ENCODE assay signal across 1 cellular context in the genomic region with DNA sequence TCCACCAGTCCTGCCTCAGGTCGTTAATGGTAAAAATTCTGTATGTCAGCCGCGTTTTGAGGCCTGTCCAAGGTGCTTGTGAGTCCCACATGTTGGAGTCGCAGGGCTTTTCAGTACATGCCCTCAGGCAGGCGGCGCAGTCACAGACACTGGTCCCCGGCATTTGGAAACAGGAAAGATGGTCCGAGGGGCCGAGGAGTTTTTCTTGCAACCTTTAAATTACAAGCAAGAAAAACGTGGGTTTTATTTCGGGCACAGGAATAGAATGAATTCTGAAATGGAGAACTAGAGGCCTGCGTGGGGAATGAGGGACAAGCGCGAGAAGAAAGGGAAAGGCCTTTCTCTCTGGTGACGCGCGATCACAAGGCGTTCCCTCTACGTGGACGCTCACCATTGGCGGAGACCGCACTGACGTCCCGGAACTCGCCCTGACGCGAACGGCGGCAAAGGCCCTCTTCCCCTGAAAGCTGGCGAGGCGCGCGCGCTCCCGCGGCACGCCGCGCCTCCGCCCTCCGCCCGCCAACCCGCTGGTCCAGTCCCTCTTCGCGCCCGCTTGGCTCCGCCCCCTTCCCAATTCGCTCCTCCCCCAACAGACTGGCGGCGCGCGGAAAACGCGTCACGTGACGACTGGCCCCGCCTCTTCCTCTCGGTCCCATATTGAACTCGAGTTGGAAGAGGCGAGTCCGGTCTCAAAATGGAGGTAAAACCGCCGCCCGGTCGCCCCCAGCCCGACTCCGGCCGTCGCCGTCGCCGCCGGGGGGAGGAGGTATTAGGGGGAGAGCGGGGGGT.
TF ChIP-seq lines count a peak whose summit lies in the region.

A gene (plus strand): TSS at position 689 of the 789 bp plus-strand sequence. CDS start 6 bp downstream, at position 695.

TF ChIP-seq in GM12878, 131 proteins besides CTCF, POLR2A, EP300 and RAD21 (continued from another document and continues in another):
- TF ChIP-seq, protein P1, sequence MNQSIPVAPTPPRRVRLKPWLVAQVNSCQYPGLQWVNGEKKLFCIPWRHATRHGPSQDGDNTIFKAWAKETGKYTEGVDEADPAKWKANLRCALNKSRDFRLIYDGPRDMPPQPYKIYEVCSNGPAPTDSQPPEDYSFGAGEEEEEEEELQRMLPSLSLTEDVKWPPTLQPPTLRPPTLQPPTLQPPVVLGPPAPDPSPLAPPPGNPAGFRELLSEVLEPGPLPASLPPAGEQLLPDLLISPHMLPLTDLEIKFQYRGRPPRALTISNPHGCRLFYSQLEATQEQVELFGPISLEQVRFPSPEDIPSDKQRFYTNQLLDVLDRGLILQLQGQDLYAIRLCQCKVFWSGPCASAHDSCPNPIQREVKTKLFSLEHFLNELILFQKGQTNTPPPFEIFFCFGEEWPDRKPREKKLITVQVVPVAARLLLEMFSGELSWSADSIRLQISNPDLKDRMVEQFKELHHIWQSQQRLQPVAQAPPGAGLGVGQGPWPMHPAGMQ (IDR thresholded peaks at IDR 0.05; ENCODE audit: borderline replicate concordance) = no peak
- TF ChIP-seq SMC3 (IDR thresholded peaks at IDR 0.05; ENCODE audit: borderline replicate concordance, low read length) = no peak
- TF ChIP-seq DPF2 (IDR thresholded peaks at IDR 0.05) = peak; percentile 30; the same call in 1 of the 2 replicates
- no peak for TF ChIP-seq NR2C1 (IDR thresholded peaks at IDR 0.05)
- TF ChIP-seq, protein P2, sequence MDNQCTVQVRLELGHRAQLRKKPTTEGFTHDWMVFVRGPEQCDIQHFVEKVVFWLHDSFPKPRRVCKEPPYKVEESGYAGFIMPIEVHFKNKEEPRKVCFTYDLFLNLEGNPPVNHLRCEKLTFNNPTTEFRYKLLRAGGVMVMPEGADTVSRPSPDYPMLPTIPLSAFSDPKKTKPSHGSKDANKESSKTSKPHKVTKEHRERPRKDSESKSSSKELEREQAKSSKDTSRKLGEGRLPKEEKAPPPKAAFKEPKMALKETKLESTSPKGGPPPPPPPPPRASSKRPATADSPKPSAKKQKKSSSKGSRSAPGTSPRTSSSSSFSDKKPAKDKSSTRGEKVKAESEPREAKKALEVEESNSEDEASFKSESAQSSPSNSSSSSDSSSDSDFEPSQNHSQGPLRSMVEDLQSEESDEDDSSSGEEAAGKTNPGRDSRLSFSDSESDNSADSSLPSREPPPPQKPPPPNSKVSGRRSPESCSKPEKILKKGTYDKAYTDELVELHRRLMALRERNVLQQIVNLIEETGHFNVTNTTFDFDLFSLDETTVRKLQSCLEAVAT (IDR thresholded peaks at IDR 0.05) = peak; percentile 79
- no peak for TF ChIP-seq MEF2A (IDR thresholded peaks at IDR 0.05; ENCODE audit: insufficient read depth, low read depth, low read length)
- no peak for TF ChIP-seq SPI1 (IDR thresholded peaks at IDR 0.05; ENCODE audit: borderline replicate concordance, insufficient read depth, low read depth, low read length)
- TF ChIP-seq, protein P3, sequence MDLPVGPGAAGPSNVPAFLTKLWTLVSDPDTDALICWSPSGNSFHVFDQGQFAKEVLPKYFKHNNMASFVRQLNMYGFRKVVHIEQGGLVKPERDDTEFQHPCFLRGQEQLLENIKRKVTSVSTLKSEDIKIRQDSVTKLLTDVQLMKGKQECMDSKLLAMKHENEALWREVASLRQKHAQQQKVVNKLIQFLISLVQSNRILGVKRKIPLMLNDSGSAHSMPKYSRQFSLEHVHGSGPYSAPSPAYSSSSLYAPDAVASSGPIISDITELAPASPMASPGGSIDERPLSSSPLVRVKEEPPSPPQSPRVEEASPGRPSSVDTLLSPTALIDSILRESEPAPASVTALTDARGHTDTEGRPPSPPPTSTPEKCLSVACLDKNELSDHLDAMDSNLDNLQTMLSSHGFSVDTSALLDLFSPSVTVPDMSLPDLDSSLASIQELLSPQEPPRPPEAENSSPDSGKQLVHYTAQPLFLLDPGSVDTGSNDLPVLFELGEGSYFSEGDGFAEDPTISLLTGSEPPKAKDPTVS (IDR thresholded peaks at IDR 0.05; ENCODE audit: low read depth, low read length) = no peak
- TF ChIP-seq SMARCA5 (IDR thresholded peaks at IDR 0.05) = 0 out of 2 replicates have a peak, but pooled peaks have one; percentile 37
- 0 out of 2 replicates have a peak, but pooled peaks have one; percentile 39 for TF ChIP-seq GABPA (IDR thresholded peaks at IDR 0.05; ENCODE audit: low read depth)
- 0 out of 2 replicates have a peak, but pooled peaks have one; percentile 25 for TF ChIP-seq EED (IDR thresholded peaks at IDR 0.05; ENCODE audit: low read depth)
- no peak for TF ChIP-seq ZZZ3 (IDR thresholded peaks at IDR 0.05; ENCODE audit: control insufficient read depth, insufficient read length, low read depth)
- TF ChIP-seq PAX5 (IDR thresholded peaks at IDR 0.05; ENCODE audit: borderline replicate concordance, low read depth, low read length) = peak; percentile 55; the same call in 1 of the 2 replicates
- TF ChIP-seq ATF7 (IDR thresholded peaks at IDR 0.05; ENCODE audit: low read depth) = peak; percentile 49; the same call in 1 of the 2 replicates
- TF ChIP-seq RFX5 (IDR thresholded peaks at IDR 0.05; ENCODE audit: low read depth, low read length) = peak; percentile 85
- no peak; the same call in 1 of the 2 replicates for TF ChIP-seq NFYA (IDR thresholded peaks at IDR 0.05; ENCODE audit: borderline replicate concordance, low read depth, low read length)
- TF ChIP-seq BHLHE40 (IDR thresholded peaks at IDR 0.05; ENCODE audit: borderline replicate concordance in 1 of 2, low read depth in 2 of 2, low read length in 1 of 2) = peak; percentile 49 to 97; a peak in 3 of 4 replicates
- no peak for TF ChIP-seq HDAC2 (IDR thresholded peaks at IDR 0.05)
- TF ChIP-seq TAF1 (IDR thresholded peaks at IDR 0.05; ENCODE audit: borderline replicate concordance, low read depth, low read length) = peak; percentile 88
- TF ChIP-seq, protein P4, sequence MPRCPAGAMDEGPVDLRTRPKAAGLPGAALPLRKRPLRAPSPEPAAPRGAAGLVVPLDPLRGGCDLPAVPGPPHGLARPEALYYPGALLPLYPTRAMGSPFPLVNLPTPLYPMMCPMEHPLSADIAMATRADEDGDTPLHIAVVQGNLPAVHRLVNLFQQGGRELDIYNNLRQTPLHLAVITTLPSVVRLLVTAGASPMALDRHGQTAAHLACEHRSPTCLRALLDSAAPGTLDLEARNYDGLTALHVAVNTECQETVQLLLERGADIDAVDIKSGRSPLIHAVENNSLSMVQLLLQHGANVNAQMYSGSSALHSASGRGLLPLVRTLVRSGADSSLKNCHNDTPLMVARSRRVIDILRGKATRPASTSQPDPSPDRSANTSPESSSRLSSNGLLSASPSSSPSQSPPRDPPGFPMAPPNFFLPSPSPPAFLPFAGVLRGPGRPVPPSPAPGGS (IDR thresholded peaks at IDR 0.05; ENCODE audit: borderline replicate concordance, insufficient read depth, low read depth, low read length, poor library complexity, severe bottlenecking) = no peak
- TF ChIP-seq, protein P5, sequence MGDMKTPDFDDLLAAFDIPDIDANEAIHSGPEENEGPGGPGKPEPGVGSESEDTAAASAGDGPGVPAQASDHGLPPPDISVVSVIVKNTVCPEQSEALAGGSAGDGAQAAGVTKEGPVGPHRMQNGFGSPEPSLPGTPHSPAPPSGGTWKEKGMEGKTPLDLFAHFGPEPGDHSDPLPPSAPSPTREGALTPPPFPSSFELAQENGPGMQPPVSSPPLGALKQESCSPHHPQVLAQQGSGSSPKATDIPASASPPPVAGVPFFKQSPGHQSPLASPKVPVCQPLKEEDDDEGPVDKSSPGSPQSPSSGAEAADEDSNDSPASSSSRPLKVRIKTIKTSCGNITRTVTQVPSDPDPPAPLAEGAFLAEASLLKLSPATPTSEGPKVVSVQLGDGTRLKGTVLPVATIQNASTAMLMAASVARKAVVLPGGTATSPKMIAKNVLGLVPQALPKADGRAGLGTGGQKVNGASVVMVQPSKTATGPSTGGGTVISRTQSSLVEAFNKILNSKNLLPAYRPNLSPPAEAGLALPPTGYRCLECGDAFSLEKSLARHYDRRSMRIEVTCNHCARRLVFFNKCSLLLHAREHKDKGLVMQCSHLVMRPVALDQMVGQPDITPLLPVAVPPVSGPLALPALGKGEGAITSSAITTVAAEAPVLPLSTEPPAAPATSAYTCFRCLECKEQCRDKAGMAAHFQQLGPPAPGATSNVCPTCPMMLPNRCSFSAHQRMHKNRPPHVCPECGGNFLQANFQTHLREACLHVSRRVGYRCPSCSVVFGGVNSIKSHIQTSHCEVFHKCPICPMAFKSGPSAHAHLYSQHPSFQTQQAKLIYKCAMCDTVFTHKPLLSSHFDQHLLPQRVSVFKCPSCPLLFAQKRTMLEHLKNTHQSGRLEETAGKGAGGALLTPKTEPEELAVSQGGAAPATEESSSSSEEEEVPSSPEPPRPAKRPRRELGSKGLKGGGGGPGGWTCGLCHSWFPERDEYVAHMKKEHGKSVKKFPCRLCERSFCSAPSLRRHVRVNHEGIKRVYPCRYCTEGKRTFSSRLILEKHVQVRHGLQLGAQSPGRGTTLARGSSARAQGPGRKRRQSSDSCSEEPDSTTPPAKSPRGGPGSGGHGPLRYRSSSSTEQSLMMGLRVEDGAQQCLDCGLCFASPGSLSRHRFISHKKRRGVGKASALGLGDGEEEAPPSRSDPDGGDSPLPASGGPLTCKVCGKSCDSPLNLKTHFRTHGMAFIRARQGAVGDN (IDR thresholded peaks at IDR 0.05) = peak; percentile 94
- TF ChIP-seq, protein P6, sequence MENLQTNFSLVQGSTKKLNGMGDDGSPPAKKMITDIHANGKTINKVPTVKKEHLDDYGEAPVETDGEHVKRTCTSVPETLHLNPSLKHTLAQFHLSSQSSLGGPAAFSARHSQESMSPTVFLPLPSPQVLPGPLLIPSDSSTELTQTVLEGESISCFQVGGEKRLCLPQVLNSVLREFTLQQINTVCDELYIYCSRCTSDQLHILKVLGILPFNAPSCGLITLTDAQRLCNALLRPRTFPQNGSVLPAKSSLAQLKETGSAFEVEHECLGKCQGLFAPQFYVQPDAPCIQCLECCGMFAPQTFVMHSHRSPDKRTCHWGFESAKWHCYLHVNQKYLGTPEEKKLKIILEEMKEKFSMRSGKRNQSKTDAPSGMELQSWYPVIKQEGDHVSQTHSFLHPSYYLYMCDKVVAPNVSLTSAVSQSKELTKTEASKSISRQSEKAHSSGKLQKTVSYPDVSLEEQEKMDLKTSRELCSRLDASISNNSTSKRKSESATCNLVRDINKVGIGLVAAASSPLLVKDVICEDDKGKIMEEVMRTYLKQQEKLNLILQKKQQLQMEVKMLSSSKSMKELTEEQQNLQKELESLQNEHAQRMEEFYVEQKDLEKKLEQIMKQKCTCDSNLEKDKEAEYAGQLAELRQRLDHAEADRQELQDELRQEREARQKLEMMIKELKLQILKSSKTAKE (IDR thresholded peaks at IDR 0.05; ENCODE audit: low read depth, poor library complexity, severe bottlenecking) = peak; percentile 61
- TF ChIP-seq SUPT20H (IDR thresholded peaks at IDR 0.05; ENCODE audit: borderline replicate concordance, control insufficient read depth, low read depth, low read length) = no peak
- TF ChIP-seq BCL11A (IDR thresholded peaks at IDR 0.05; ENCODE audit: low read depth, low read length) = no peak
- TF ChIP-seq, protein P7, sequence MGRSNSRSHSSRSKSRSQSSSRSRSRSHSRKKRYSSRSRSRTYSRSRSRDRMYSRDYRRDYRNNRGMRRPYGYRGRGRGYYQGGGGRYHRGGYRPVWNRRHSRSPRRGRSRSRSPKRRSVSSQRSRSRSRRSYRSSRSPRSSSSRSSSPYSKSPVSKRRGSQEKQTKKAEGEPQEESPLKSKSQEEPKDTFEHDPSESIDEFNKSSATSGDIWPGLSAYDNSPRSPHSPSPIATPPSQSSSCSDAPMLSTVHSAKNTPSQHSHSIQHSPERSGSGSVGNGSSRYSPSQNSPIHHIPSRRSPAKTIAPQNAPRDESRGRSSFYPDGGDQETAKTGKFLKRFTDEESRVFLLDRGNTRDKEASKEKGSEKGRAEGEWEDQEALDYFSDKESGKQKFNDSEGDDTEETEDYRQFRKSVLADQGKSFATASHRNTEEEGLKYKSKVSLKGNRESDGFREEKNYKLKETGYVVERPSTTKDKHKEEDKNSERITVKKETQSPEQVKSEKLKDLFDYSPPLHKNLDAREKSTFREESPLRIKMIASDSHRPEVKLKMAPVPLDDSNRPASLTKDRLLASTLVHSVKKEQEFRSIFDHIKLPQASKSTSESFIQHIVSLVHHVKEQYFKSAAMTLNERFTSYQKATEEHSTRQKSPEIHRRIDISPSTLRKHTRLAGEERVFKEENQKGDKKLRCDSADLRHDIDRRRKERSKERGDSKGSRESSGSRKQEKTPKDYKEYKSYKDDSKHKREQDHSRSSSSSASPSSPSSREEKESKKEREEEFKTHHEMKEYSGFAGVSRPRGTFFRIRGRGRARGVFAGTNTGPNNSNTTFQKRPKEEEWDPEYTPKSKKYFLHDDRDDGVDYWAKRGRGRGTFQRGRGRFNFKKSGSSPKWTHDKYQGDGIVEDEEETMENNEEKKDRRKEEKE (IDR thresholded peaks at IDR 0.05) = no peak
- TF ChIP-seq, protein P8, sequence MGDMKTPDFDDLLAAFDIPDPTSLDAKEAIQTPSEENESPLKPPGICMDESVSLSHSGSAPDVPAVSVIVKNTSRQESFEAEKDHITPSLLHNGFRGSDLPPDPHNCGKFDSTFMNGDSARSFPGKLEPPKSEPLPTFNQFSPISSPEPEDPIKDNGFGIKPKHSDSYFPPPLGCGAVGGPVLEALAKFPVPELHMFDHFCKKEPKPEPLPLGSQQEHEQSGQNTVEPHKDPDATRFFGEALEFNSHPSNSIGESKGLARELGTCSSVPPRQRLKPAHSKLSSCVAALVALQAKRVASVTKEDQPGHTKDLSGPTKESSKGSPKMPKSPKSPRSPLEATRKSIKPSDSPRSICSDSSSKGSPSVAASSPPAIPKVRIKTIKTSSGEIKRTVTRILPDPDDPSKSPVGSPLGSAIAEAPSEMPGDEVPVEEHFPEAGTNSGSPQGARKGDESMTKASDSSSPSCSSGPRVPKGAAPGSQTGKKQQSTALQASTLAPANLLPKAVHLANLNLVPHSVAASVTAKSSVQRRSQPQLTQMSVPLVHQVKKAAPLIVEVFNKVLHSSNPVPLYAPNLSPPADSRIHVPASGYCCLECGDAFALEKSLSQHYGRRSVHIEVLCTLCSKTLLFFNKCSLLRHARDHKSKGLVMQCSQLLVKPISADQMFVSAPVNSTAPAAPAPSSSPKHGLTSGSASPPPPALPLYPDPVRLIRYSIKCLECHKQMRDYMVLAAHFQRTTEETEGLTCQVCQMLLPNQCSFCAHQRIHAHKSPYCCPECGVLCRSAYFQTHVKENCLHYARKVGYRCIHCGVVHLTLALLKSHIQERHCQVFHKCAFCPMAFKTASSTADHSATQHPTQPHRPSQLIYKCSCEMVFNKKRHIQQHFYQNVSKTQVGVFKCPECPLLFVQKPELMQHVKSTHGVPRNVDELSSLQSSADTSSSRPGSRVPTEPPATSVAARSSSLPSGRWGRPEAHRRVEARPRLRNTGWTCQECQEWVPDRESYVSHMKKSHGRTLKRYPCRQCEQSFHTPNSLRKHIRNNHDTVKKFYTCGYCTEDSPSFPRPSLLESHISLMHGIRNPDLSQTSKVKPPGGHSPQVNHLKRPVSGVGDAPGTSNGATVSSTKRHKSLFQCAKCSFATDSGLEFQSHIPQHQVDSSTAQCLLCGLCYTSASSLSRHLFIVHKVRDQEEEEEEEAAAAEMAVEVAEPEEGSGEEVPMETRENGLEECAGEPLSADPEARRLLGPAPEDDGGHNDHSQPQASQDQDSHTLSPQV (IDR thresholded peaks at IDR 0.05) = peak; percentile 60; the same call in 1 of the 2 replicates
- no peak for TF ChIP-seq CHD4 (IDR thresholded peaks at IDR 0.05)
- TF ChIP-seq CBX5 (IDR thresholded peaks at IDR 0.05; ENCODE audit: low read depth) = no peak
